22 cellular contexts compared by ENCODE assay signal in the genomic region with DNA sequence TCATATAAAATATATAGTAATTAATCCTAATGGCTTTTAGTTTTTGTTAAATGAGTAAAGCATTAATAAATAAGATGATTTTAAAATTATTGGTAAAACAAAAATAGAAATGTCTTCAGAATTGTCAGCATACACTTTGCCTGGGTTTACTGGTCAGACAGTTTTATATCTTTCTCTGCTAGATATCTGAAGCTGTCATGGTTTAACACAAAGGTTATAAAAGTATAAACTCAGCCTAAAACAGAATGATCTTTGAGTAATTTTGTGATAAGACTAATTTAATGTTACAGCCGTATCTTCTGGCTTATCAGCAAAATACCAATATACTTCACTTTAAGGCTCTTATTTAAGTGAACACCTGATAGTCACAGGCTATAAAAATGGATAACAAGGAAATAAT.
"Had no signal": no experiment of that assay in that cellular context is flagged by ENCODE, and none has a peak within 500 bp of the region (broad histone marks: within the 10 kb centered on the region; RNA-seq: fewer than 3 reads in every experiment).

No MANE protein-coding gene starts in this region.

- H3K4me2 ChIP-seq: SK-N-SH had no signal

- H3K9me3 ChIP-seq: SK-N-SH had no signal

- H3K27ac ChIP-seq: RWPE1 had no signal

- DNase-seq: KBM-7, MV-4-11, NCI-H1048, NCI-H1105, NCI-H1417, NCI-H1436 treated with DMSO at 0.1 percent for 48 hours, NCI-H1694, NCI-H187 treated with DMSO at 0.1 percent for 48 hours, NCI-H2029 treated with DMSO at 0.1 percent for 48 hours, NCI-H2171, NCI-H226, NCI-H446, NCI-H510A, NCI-H524 treated with DMSO at 0.1 percent for 48 hours, NCI-H69, NCI-H774, PC-3, SHP77, SK-N-SH, SW 1271 had no signal

- H3K9ac ChIP-seq: SK-N-SH had no signal

- ATAC-seq: Panc1, PC-3 had no signal
